ENCODE assay signal across 1 cellular context in the genomic region with DNA sequence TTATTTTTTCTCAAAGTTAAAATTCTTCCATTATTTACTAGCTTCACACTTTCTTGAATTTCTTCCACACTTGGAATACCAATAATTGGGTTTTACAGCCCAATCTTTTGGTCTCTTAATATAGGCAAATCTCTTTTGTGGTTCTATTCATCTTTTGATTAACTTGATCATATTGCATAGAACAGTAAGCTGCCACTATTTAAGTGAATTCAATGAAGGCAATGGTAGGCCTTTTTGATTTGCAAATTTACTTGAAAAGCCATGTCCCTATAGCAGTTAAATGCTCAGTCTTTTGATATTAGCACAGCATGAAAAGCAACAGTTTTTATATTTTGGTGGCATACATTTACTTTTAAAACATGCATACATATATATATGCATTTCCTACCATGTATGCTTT.
TF ChIP-seq lines count a peak whose summit lies in the region.

No MANE protein-coding gene starts in this region.

TF ChIP-seq in GM23338, 12 proteins besides CTCF, POLR2A, EP300 and RAD21 (continued from another document):
- TF ChIP-seq, protein P1, sequence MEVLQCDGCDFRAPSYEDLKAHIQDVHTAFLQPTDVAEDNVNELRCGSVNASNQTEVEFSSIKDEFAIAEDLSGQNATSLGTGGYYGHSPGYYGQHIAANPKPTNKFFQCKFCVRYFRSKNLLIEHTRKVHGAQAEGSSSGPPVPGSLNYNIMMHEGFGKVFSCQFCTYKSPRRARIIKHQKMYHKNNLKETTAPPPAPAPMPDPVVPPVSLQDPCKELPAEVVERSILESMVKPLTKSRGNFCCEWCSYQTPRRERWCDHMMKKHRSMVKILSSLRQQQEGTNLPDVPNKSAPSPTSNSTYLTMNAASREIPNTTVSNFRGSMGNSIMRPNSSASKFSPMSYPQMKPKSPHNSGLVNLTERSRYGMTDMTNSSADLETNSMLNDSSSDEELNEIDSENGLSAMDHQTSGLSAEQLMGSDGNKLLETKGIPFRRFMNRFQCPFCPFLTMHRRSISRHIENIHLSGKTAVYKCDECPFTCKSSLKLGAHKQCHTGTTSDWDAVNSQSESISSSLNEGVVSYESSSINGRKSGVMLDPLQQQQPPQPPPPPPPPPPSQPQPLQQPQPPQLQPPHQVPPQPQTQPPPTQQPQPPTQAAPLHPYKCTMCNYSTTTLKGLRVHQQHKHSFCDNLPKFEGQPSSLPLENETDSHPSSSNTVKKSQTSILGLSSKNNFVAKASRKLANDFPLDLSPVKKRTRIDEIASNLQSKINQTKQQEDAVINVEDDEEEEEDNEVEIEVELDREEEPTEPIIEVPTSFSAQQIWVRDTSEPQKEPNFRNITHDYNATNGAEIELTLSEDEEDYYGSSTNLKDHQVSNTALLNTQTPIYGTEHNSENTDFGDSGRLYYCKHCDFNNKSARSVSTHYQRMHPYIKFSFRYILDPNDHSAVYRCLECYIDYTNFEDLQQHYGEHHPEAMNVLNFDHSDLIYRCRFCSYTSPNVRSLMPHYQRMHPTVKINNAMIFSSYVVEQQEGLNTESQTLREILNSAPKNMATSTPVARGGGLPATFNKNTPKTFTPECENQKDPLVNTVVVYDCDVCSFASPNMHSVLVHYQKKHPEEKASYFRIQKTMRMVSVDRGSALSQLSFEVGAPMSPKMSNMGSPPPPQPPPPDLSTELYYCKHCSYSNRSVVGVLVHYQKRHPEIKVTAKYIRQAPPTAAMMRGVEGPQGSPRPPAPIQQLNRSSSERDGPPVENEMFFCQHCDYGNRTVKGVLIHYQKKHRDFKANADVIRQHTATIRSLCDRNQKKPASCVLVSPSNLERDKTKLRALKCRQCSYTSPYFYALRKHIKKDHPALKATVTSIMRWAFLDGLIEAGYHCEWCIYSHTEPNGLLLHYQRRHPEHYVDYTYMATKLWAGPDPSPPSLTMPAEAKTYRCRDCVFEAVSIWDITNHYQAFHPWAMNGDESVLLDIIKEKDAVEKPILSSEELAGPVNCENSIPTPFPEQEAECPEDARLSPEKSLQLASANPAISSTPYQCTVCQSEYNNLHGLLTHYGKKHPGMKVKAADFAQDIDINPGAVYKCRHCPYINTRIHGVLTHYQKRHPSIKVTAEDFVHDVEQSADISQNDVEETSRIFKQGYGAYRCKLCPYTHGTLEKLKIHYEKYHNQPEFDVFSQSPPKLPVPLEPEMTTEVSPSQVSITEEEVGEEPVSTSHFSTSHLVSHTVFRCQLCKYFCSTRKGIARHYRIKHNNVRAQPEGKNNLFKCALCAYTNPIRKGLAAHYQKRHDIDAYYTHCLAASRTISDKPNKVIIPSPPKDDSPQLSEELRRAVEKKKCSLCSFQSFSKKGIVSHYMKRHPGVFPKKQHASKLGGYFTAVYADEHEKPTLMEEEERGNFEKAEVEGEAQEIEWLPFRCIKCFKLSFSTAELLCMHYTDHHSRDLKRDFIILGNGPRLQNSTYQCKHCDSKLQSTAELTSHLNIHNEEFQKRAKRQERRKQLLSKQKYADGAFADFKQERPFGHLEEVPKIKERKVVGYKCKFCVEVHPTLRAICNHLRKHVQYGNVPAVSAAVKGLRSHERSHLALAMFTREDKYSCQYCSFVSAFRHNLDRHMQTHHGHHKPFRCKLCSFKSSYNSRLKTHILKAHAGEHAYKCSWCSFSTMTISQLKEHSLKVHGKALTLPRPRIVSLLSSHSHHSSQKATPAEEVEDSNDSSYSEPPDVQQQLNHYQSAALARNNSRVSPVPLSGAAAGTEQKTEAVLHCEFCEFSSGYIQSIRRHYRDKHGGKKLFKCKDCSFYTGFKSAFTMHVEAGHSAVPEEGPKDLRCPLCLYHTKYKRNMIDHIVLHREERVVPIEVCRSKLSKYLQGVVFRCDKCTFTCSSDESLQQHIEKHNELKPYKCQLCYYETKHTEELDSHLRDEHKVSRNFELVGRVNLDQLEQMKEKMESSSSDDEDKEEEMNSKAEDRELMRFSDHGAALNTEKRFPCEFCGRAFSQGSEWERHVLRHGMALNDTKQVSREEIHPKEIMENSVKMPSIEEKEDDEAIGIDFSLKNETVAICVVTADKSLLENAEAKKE (CRISPR knock-in tag; IDR thresholded peaks at IDR 0.05), result no peak
- TF ChIP-seq, protein P2, sequence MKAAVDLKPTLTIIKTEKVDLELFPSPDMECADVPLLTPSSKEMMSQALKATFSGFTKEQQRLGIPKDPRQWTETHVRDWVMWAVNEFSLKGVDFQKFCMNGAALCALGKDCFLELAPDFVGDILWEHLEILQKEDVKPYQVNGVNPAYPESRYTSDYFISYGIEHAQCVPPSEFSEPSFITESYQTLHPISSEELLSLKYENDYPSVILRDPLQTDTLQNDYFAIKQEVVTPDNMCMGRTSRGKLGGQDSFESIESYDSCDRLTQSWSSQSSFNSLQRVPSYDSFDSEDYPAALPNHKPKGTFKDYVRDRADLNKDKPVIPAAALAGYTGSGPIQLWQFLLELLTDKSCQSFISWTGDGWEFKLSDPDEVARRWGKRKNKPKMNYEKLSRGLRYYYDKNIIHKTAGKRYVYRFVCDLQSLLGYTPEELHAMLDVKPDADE (IDR thresholded peaks at IDR 0.05), result no peak
- TF ChIP-seq POLR2AphosphoS5 (IDR thresholded peaks at IDR 0.05; ENCODE audit: low read depth), result no peak
- no peak for TF ChIP-seq ZNF114 (CRISPR knock-in tag; IDR thresholded peaks at IDR 0.05)
- TF ChIP-seq NANOG (IDR thresholded peaks at IDR 0.05; ENCODE audit: borderline replicate concordance), result no peak
- TF ChIP-seq STAT1 (IDR thresholded peaks at IDR 0.05; ENCODE audit: unreplicated experiment), result no peak
- TF ChIP-seq EZH2 (IDR thresholded peaks at IDR 0.05; ENCODE audit: low read depth, unreplicated experiment), result no peak
- TF ChIP-seq CREB1 (CRISPR knock-in tag; IDR thresholded peaks at IDR 0.05; ENCODE audit: low read depth), result no peak
- TF ChIP-seq JUNB (IDR thresholded peaks at IDR 0.05; ENCODE audit: unreplicated experiment), result no peak
